Comparison of ENCODE assay signal across 13 cellular contexts in the genomic region with DNA sequence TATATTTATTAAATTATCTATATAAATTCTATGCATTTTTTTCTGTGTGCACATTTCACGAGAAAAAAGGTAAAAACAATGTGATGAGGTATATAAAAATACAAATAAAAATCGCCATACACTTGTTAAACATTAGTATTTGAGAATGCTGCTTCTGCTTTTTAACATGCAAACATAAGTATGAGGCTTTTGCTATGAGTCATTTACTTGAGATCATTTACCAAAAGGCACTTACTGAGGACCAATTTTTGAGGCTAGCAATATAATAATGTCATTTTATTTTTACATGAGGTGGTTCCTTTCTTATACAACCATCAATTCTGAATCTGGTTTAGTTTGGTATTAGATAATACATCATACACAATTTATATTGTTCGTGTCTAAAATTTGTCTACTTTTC. TPM values are rescaled to one million over a fixed set of nuclear protein-coding genes. Genes with fewer than 3 reads are reported as not detected.
DNase-seq lines count a peak whose midpoint lies in the region; ATAC-seq and TF ChIP-seq lines count a peak whose summit lies in the region.
"Had no signal": no experiment of that assay in that cellular context is flagged by ENCODE, and none has a peak within 500 bp of the region (broad histone marks: within the 10 kb centered on the region; RNA-seq: fewer than 3 reads in every experiment).

No MANE protein-coding gene starts in this region.

- H3K27me3 ChIP-seq in ovary: no peaks in the 10 kb centered on the region
- H3K27me3 ChIP-seq: esophagus muscularis mucosa had no signal

- WGBS in ovary, 3 donors: 91 to 97% (median 92%) methylated on average over 3 of the region's 3 CpGs

- no peak for TF ChIP-seq CTCF in ovary (IDR thresholded peaks at IDR 0.05)

- DNase-seq in ACHN: peak; percentile 30
- DNase-seq in ovary: no peak
- DNase-seq in ureter (ENCODE audit: low spot score): no peak
- DNase-seq in nucleus accumbens (lab: John Stamatoyannopoulos, UW): no peak
- DNase-seq: activated T-cell treated with anti-CD3 and anti-CD28 coated beads, Interleukin-2, amount 50 U/mL, for 24 hours; NCI-H2029 treated with DMSO at 0.1 percent for 48 hours; stimulated activated CD4-positive, alpha-beta T cell treated with anti-CD3 and anti-CD28 coated beads, Interleukin-1b, Interleukin-23, amount 100 ng/mL, for 48 hours had no signal

- ATAC-seq in GM19395 (IDR thresholded peaks at IDR 0.05; ENCODE audit: unreplicated experiment) (peak; percentile 97), HG02870 (IDR thresholded peaks at IDR 0.05; ENCODE audit: unreplicated experiment) (peak; percentile 98), HG03575 (IDR thresholded peaks at IDR 0.05; ENCODE audit: extremely low read depth, insufficient number of reproducible peaks, low FRiP score, unreplicated experiment) (peak; percentile 76), GM21717 (IDR thresholded peaks at IDR 0.05; ENCODE audit: unreplicated experiment) (no peak)

- no peaks in the 10 kb centered on the region for H3K36me3 ChIP-seq in ovary

- TF ChIP-seq EP300 in ovary (IDR thresholded peaks at IDR 0.05): no peak

- TF ChIP-seq POLR2A in ovary (IDR thresholded peaks at IDR 0.05): no peak

- H3K4me1 ChIP-seq in ovary (ENCODE audit: insufficient read depth): no peaks in the 10 kb centered on the region

- intact Hi-C loops in ovary (cut with DNase I): no loop called here

- in situ Hi-C loops in ACHN (cut with HindIII; ENCODE audit: low pct_ligation_motif_present, low pct_unique_long_range_greater_than_20kb, low sequenced_read_pairs): no loop called here

- no peak overlapping the region for H3K4me3 ChIP-seq in ovary
- H3K4me3 ChIP-seq: esophagus muscularis mucosa had no signal

- no peak overlapping the region for H3K27ac ChIP-seq in ovary
- H3K27ac ChIP-seq: esophagus muscularis mucosa, RWPE1 had no signal

- H3K9me3 ChIP-seq in ovary: no peaks in the 10 kb centered on the region
- H3K9me3 ChIP-seq: esophagus muscularis mucosa had no signal

RNA-seq across cellular contexts. Expression of a gene that starts 25.8 kb away (rescaled TPM):
- total RNA-seq in ovary: 10 to 100 TPM; 14.6 to 42.7 (median 40.6) TPM
- polyA plus RNA-seq in ovary: 10 to 100 TPM in 1 of 2 donors, 1 to 10 TPM in 1; 7.7 to 17.2 TPM
- 41.6 TPM for total RNA-seq in ureter
